ENCODE assay signal across 11 cellular contexts in the genomic region with DNA sequence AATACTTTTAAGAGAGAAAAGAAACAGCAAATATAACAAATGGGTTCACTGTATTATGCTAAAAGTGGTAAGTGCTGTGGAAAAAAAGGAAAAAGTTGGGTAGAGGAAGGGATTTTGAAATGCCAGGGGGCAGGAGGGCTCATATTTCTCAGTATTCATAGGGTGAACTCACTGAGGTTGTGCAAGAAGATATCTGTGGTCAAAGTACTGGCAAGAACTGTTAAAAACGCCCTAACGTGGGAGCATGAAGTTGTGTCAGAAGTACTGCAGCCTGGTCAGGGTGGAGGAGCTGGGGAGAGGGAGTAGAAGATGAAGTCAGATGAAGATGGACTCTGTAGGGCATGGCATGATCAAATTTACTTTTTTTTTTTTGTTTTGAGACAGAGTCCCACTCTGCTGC. TPM values are rescaled to one million over a fixed set of nuclear protein-coding genes. Genes with fewer than 3 reads are reported as not detected.
DNase-seq lines count a peak whose midpoint lies in the region; ATAC-seq and TF ChIP-seq lines count a peak whose summit lies in the region.
"Had no signal": no experiment of that assay in that cellular context is flagged by ENCODE, and none has a peak within 500 bp of the region (broad histone marks: within the 10 kb centered on the region; RNA-seq: fewer than 3 reads in every experiment).

No MANE protein-coding gene starts in this region.

- H3K4me3 ChIP-seq in fibroblast of the aortic adventitia (ENCODE audit: low read depth, low read length) = no peak overlapping the region
- H3K4me3 ChIP-seq in gastrocnemius medialis = no peak overlapping the region

- in situ Hi-C loops in SK-MEL-5 (cut with HindIII; ENCODE audit: low pct_unique_long_range_greater_than_20kb, low sequenced_read_pairs) (no loop called here), gastrocnemius medialis (cut with MboI; ENCODE audit: low sequenced_read_pairs in 4 of 4) (no loop called here)

- TF ChIP-seq CTCF in fibroblast of the aortic adventitia (IDR thresholded peaks at IDR 0.05; ENCODE audit: insufficient read depth, low read length) (no peak), gastrocnemius medialis (IDR thresholded peaks at IDR 0.05 in 4 of 5, conservative IDR thresholded peaks at IDR 0.05 in 1 of 5) (no peak)

- H3K27me3 ChIP-seq in gastrocnemius medialis = no peaks in the 10 kb centered on the region

- intact Hi-C loops in gastrocnemius medialis (cut with DNase I; ENCODE audit: low total_unique reads) = no loop called here

- no peaks in the 10 kb centered on the region for H3K9me3 ChIP-seq in gastrocnemius medialis

- peak; percentile 79 for DNase-seq in HCEC 1CT
- DNase-seq in SK-MEL-5 (ENCODE audit: low read depth, low spot score) = peak; percentile 52
- peak; percentile 95 for DNase-seq in fibroblast of the aortic adventitia (ENCODE audit: low read depth)
- DNase-seq in gastrocnemius medialis = peak in 1 of 2 donors; percentile 21
- no peak for DNase-seq in DMS 273 (lab: John Stamatoyannopoulos, UW; ENCODE audit: unreplicated experiment)
- no peak for DNase-seq in superior temporal gyrus (ENCODE audit: extremely low spot score)
- DNase-seq: small intestine had no signal

- no peak overlapping the region for H3K27ac ChIP-seq in gastrocnemius medialis

- TF ChIP-seq POLR2A in gastrocnemius medialis (IDR thresholded peaks at IDR 0.05) = no peak

- no peaks in the 10 kb centered on the region for H3K36me3 ChIP-seq in gastrocnemius medialis

- no peaks in the 10 kb centered on the region for H3K4me1 ChIP-seq in gastrocnemius medialis

- ATAC-seq in gastrocnemius medialis (peak; percentile 74 to 76), HG02571 (IDR thresholded peaks at IDR 0.05; ENCODE audit: unreplicated experiment) (no peak), GM21825 (IDR thresholded peaks at IDR 0.05; ENCODE audit: unreplicated experiment) (no peak)
- ATAC-seq: activated naive CD4-positive, alpha-beta T cell treated with anti-CD3 and anti-CD28 coated beads, Interleukin-2, amount 50 U/mL, for 72 hours had no signal

RNA-seq across cellular contexts. Expression of a gene that starts 31.2 kb away (rescaled TPM):
- total RNA-seq in SK-MEL-5 (2014; rRNA removed; shearing (Covaris generic)) = not detected in 2 replicates
- not detected in 2 replicates for polyA plus RNA-seq in SK-MEL-5 (2015; cell fraction: cytosol; rRNA removed)
- polyA plus RNA-seq in SK-MEL-5 (2015; cell fraction: nucleus; rRNA removed) = 0.11 TPM in 1 of 2 replicates, not detected in the other
- 0.16 and 0.36 TPM in 2 replicates for total RNA-seq in fibroblast of the aortic adventitia (ENCODE audit: low replicate concordance)
- total RNA-seq in gastrocnemius medialis = under 1 TPM in 1 of 4 donors, not detected in 3; 0.23 TPM
- total RNA-seq: temporal lobe had no signal

Comparison
In these comparisons a context has a peak if more than half of its experiments do, and no peak if none do; other contexts are left out.
1. DNase-seq: peak in HCEC 1CT (single experiment), SK-MEL-5 (single experiment) and fibroblast of the aortic adventitia (single experiment); none in DMS 273 (single experiment) and superior temporal gyrus (single experiment).
2. ATAC-seq: peak in gastrocnemius medialis (2 of 2); none in HG02571 (single experiment) and GM21825 (single experiment).